In genomic region chr4:118076958-118077766, GRCh38 we compare ENCODE assay signal across 9 cellular contexts. TPM values are rescaled to one million over a fixed set of nuclear protein-coding genes. Genes with fewer than 3 reads are reported as not detected.
DNase-seq lines count a peak whose midpoint lies in the region; ATAC-seq, FAIRE-seq and TF ChIP-seq lines count a peak whose summit lies in the region.
"Had no signal": no experiment of that assay in that cellular context is flagged by ENCODE, and none has a peak within 500 bp of the region (broad histone marks: within the 10 kb centered on the region; RNA-seq: fewer than 3 reads in every experiment).

No MANE protein-coding gene starts in this region.

- H3K4me3 Mint-ChIP-seq in MCF 10A (ENCODE audit: unreplicated experiment): no peak overlapping the region
- H3K4me3 Mint-ChIP-seq in GM23338: no peak overlapping the region
- H3K4me3 Mint-ChIP-seq in activated T-helper 17 cell treated with anti-CD3 and anti-CD28 coated beads, Interleukin-2, amount 50 U/mL, for 72 hours: no peak overlapping the region
- H3K4me3 Mint-ChIP-seq: dendritic cell treated with granulocyte-macrophage colony-stimulating factor and Interleukin-4, amounts not matched to agents 40 ng/mL and 50 ng/mL, for 4 days had no signal

- H3K9me3 Mint-ChIP-seq in MCF 10A (ENCODE audit: unreplicated experiment): no peaks in the 10 kb centered on the region
- H3K9me3 Mint-ChIP-seq in GM23338: no peaks in the 10 kb centered on the region; the same call in 2 of the 3 replicates
- peaks cover 4% of the 10 kb centered on the region for H3K9me3 Mint-ChIP-seq in activated T-helper 17 cell treated with anti-CD3 and anti-CD28 coated beads, Interleukin-2, amount 50 U/mL, for 72 hours
- H3K9me3 Mint-ChIP-seq: dendritic cell treated with granulocyte-macrophage colony-stimulating factor and Interleukin-4, amounts not matched to agents 40 ng/mL and 50 ng/mL, for 4 days had no signal

- H3K4me1 Mint-ChIP-seq in MCF 10A (ENCODE audit: insufficient read depth, unreplicated experiment): no peaks in the 10 kb centered on the region
- H3K4me1 Mint-ChIP-seq in GM23338: peaks cover 6% of the 10 kb centered on the region
- H3K4me1 Mint-ChIP-seq in activated T-helper 17 cell treated with anti-CD3 and anti-CD28 coated beads, Interleukin-2, amount 50 U/mL, for 72 hours: no peaks in the 10 kb centered on the region

- no peaks in the 10 kb centered on the region for H3K36me3 Mint-ChIP-seq in MCF 10A (ENCODE audit: insufficient read depth, unreplicated experiment)
- H3K36me3 Mint-ChIP-seq in GM23338 (ENCODE audit: low read depth): no peaks in the 10 kb centered on the region
- no peaks in the 10 kb centered on the region for H3K36me3 Mint-ChIP-seq in activated T-helper 17 cell treated with anti-CD3 and anti-CD28 coated beads, Interleukin-2, amount 50 U/mL, for 72 hours (ENCODE audit: low read depth)

- no peak for FAIRE-seq in GM12891 (lab: Jason Lieb, UNC)

- H3K27ac ChIP-seq in breast epithelium (no peak overlapping the region), GM23338 (ENCODE audit: low read depth) (no peak overlapping the region)

- H3K27me3 ChIP-seq in breast epithelium (no peaks in the 10 kb centered on the region), GM23338 (ENCODE audit: insufficient read depth) (no peaks in the 10 kb centered on the region)

- no peak overlapping the region for H3K4me3 ChIP-seq in breast epithelium
- H3K4me3 ChIP-seq in GM23338: no peak overlapping the region

- CTCF ChIA-PET in MCF 10A (lab: Yijun Ruan, JAX): interaction anchor here (0.6 to 4.7 kb wide), 22 partner anchors 10 to 482 kb away, joined by 3 to 42 read pairs (median 4); no protein-coding TSS in a partner anchor

- TF ChIP-seq CTCF in MCF 10A (IDR thresholded peaks at IDR 0.05; ENCODE audit: unreplicated experiment) (peak; percentile 62), breast epithelium (IDR thresholded peaks at IDR 0.05) (no peak), GM23338 (conservative IDR thresholded peaks at IDR 0.05; ENCODE audit: low read depth in 2 of 2) (peak; percentile 72 to 83)

- ATAC-seq in GM23338: peak; percentile 97
- no peak for ATAC-seq in stimulated activated naive CD8-positive, alpha-beta T cell treated with anti-CD3 and anti-CD28 coated beads, Interleukin-15, Interleukin-2, amounts not matched to agents 100 U/mL and 50 U/mL, for 24 hours
- no peak for ATAC-seq in activated T-helper 17 cell treated with anti-CD3 and anti-CD28 coated beads, Interleukin-2, amount 50 U/mL, for 72 hours (replicated peaks)

- intact Hi-C loops in MCF 10A (cut with micrococcal nuclease): loop anchor here (1.0 to 2.0 kb wide), 3 partner anchors 147 to 943 kb away; no protein-coding TSS in a partner anchor
- intact Hi-C loops in breast epithelium (cut with DNase I; ENCODE audit: low total_unique reads): no loop called here

- peaks cover 6 to 12% of the 10 kb centered on the region in 2 donors for H3K9me3 ChIP-seq in breast epithelium

- no peaks in the 10 kb centered on the region for H4K20me1 ChIP-seq in GM23338 (replicated peaks; ENCODE audit: insufficient read depth)

- POLR2A ChIA-PET in MCF 10A (lab: Yijun Ruan, JAX): interaction anchor here (1.2 kb wide), 1 partner anchor 148 kb away, joined by 3 read pairs; no protein-coding TSS in a partner anchor

- H3K9me2 ChIP-seq in GM23338 (ENCODE audit: insufficient read depth): no peaks in the 10 kb centered on the region

- no peak overlapping the region for H3K4me2 ChIP-seq in GM23338

- no peaks in the 10 kb centered on the region for H3K4me1 ChIP-seq in breast epithelium
- H3K4me1 ChIP-seq in GM23338 (ENCODE audit: insufficient read depth): no peaks in the 10 kb centered on the region

- H2AFZ ChIP-seq in GM23338: peak overlapping the region; percentile 96

- no peaks in the 10 kb centered on the region for H3K79me2 ChIP-seq in GM23338 (replicated peaks; ENCODE audit: insufficient read depth)

- H3K27ac Mint-ChIP-seq in MCF 10A (ENCODE audit: low read depth, unreplicated experiment) (no peak overlapping the region), GM23338 (no peak overlapping the region)
- no peak overlapping the region for H3K27ac Mint-ChIP-seq in activated T-helper 17 cell treated with anti-CD3 and anti-CD28 coated beads, Interleukin-2, amount 50 U/mL, for 72 hours
- H3K27ac Mint-ChIP-seq: dendritic cell treated with granulocyte-macrophage colony-stimulating factor and Interleukin-4, amounts not matched to agents 40 ng/mL and 50 ng/mL, for 4 days had no signal

- BruUV-seq in MCF 10A (replicated peaks; lab: Mats Ljungman, UMichigan): no TSS peak

- TF ChIP-seq POLR2A in breast epithelium (IDR thresholded peaks at IDR 0.05) (no peak), GM12891 (IDR thresholded peaks at IDR 0.05; ENCODE audit: low read depth, low read length) (no peak)

- no peaks in the 10 kb centered on the region for H3K36me3 ChIP-seq in breast epithelium
- no peaks in the 10 kb centered on the region for H3K36me3 ChIP-seq in GM23338 (ENCODE audit: insufficient read depth)

- H3K27me3 Mint-ChIP-seq in MCF 10A (ENCODE audit: insufficient read depth, unreplicated experiment) (no peaks in the 10 kb centered on the region), GM23338 (ENCODE audit: insufficient read depth, low read depth, poor library complexity) (peaks cover 2% of the 10 kb centered on the region)
- peaks cover 8% of the 10 kb centered on the region for H3K27me3 Mint-ChIP-seq in activated T-helper 17 cell treated with anti-CD3 and anti-CD28 coated beads, Interleukin-2, amount 50 U/mL, for 72 hours
- H3K27me3 Mint-ChIP-seq: dendritic cell treated with granulocyte-macrophage colony-stimulating factor and Interleukin-4, amounts not matched to agents 40 ng/mL and 50 ng/mL, for 4 days had no signal

- no peaks in the 10 kb centered on the region for H3F3A ChIP-seq in GM23338 (replicated peaks; ENCODE audit: low read depth)

- peak; percentile 59 for DNase-seq in MCF 10A (ENCODE audit: unreplicated experiment)
- no peak for DNase-seq in breast epithelium (ENCODE audit: low spot score in 2 of 2)
- peak; percentile 87 for DNase-seq in GM23338 (ENCODE audit: low spot score)
- DNase-seq in MV-4-11 (lab: John Stamatoyannopoulos, UW): peak; percentile 33
- peak; percentile 16 to 48 for DNase-seq in dermis microvascular lymphatic vessel endothelial cell (ENCODE audit: low read depth in 2 of 2)
- peak; percentile 6 for DNase-seq in stimulated activated naive CD8-positive, alpha-beta T cell treated with anti-CD3 and anti-CD28 coated beads, Interleukin-15, Interleukin-2, amounts not matched to agents 100 U/mL and 50 U/mL, for 24 hours
- DNase-seq in GM12891 (ENCODE audit: insufficient read length, low spot score): no peak

TF ChIP-seq in GM12891, 5 proteins besides CTCF, POLR2A, EP300 and RAD21:
- TF ChIP-seq POU2F2 (IDR thresholded peaks at IDR 0.05; ENCODE audit: low read depth, low read length) (no peak), PAX5 (IDR thresholded peaks at IDR 0.05; ENCODE audit: insufficient read depth, low read length, severe bottlenecking) (no peak), TAF1 (IDR thresholded peaks at IDR 0.05; ENCODE audit: low read depth, low read length) (no peak), POLR2AphosphoS5 (IDR thresholded peaks at IDR 0.05; ENCODE audit: low read depth, low read length) (no peak), SPI1 (IDR thresholded peaks at IDR 0.05; ENCODE audit: low read depth, low read length) (no peak)

RNA-seq across cellular contexts. Expression of gene NDST3, which starts 42.9 kb away (rescaled TPM):
- total RNA-seq in MCF 10A (2022): not detected in 2 replicates
- total RNA-seq in breast epithelium: under 1 TPM in 1 of 3 donors, not detected in 2; 0.29 TPM
- 0.31 and 0.56 TPM in 2 replicates for total RNA-seq in GM23338 (2014; rRNA removed; shearing (Covaris generic))
- polyA plus RNA-seq in GM23338 (2016; fragmentation: Nextera tagmentation; extraction: Ambion mirVana): 0.19 and 0.21 TPM in 2 replicates
- 3.0 and 8.3 TPM in 2 replicates for total RNA-seq in dermis microvascular lymphatic vessel endothelial cell
- total RNA-seq in activated T-helper 17 cell treated with anti-CD3 and anti-CD28 coated beads, Interleukin-2, amount 50 U/mL, for 72 hours: not detected
- not detected for polyA plus RNA-seq in GM12891 (2012; ENCODE audit: low read depth, missing spikeins)

Comparison
In these comparisons a context has a peak if more than half of its experiments do, and no peak if none do; other contexts are left out.
1. DNase-seq: peak in MCF 10A (single experiment), GM23338 (single experiment), MV-4-11 (single experiment), dermis microvascular lymphatic vessel endothelial cell (2 of 2) and stimulated activated naive CD8-positive, alpha-beta T cell treated with anti-CD3 and anti-CD28 coated beads, Interleukin-15, Interleukin-2, amounts not matched to agents 100 U/mL and 50 U/mL, for 24 hours (single experiment); none in breast epithelium (0 of 2) and GM12891 (single experiment).
2. CTCF ChIP-seq: peak in MCF 10A (single experiment) and GM23338 (2 of 2); none in breast epithelium (0 of 3).